In genomic region chr3:85360742-85361387, GRCh38 we compare ENCODE assay signal across 8 cellular contexts.
DNase-seq lines count a peak whose midpoint lies in the region; ATAC-seq and TF ChIP-seq lines count a peak whose summit lies in the region.

No MANE protein-coding gene starts in this region.

- intact Hi-C loops in Calu3 (cut with micrococcal nuclease; ENCODE audit: unreplicated experiment) = loop anchor here (1.0 to 10.0 kb wide), 5 partner anchors 216 to 814 kb away; no protein-coding TSS in a partner anchor

- H3K27me3 Mint-ChIP-seq in Calu3 (ENCODE audit: unreplicated experiment) (no peaks in the 10 kb centered on the region), HFFc6 (ENCODE audit: insufficient read depth) (peaks cover 2% of the 10 kb centered on the region; the same call in 1 of the 2 replicates)

- H3K4me1 ChIP-seq in foreskin keratinocyte = no peaks in the 10 kb centered on the region

- H3K4me3 Mint-ChIP-seq in Calu3 (ENCODE audit: low read depth, unreplicated experiment) (no peak overlapping the region), HFFc6 (no peak overlapping the region)

- no peaks in the 10 kb centered on the region for H3K36me3 Mint-ChIP-seq in Calu3 (ENCODE audit: insufficient read depth, unreplicated experiment)
- no peaks in the 10 kb centered on the region for H3K36me3 Mint-ChIP-seq in HFFc6 (ENCODE audit: low read depth)

- H3K9me3 Mint-ChIP-seq in Calu3 (ENCODE audit: low read depth, unreplicated experiment) (no peaks in the 10 kb centered on the region), HFFc6 (peaks cover 21% of the 10 kb centered on the region)

- peak; percentile 66 for ATAC-seq in GM21360 (IDR thresholded peaks at IDR 0.05; ENCODE audit: unreplicated experiment)
- peak; percentile 85 for ATAC-seq in foreskin keratinocyte

- BruUV-seq in Calu3 (replicated peaks; lab: Mats Ljungman, UMichigan) = no TSS peak

- CTCF ChIA-PET in Calu3 (lab: Charles Lee) = interaction anchor here (0.6 to 1.6 kb wide), 3 partner anchors 9 to 423 kb away, joined by 3 to 7 read pairs (median 4); no protein-coding TSS in a partner anchor

- peak; percentile 70 for DNase-seq in Calu3
- DNase-seq in LoVo (ENCODE audit: low spot score) = peak; percentile 41
- DNase-seq in SIG-M5 (lab: John Stamatoyannopoulos, UW) = peak; percentile 36
- peak; percentile 24 to 49 for DNase-seq in foreskin keratinocyte
- peak; percentile 81 for DNase-seq in putamen (ENCODE audit: low spot score)
- no peak for DNase-seq in CD1c-positive myeloid dendritic cell (ENCODE audit: extremely low spot score)
- no peak for DNase-seq in HFFc6

- no peaks in the 10 kb centered on the region for H3K27me3 ChIP-seq in foreskin keratinocyte

- H3K27ac Mint-ChIP-seq in Calu3 (ENCODE audit: unreplicated experiment) (no peak overlapping the region), HFFc6 (no peak overlapping the region)

- peak; percentile 57 for TF ChIP-seq CTCF in Calu3 (IDR thresholded peaks at IDR 0.05; ENCODE audit: unreplicated experiment)
- peak; percentile 69 for TF ChIP-seq CTCF in foreskin keratinocyte (conservative IDR thresholded peaks at IDR 0.05)
- TF ChIP-seq CTCF in HFFc6 (IDR thresholded peaks at IDR 0.05) = no peak

- H3K4me1 Mint-ChIP-seq in Calu3 (ENCODE audit: low read depth, unreplicated experiment) (peaks cover 10% of the 10 kb centered on the region), HFFc6 (ENCODE audit: low read depth) (no peaks in the 10 kb centered on the region)

- H3K27ac ChIP-seq in foreskin keratinocyte = no peak overlapping the region

Comparison
In these comparisons a context has a peak if more than half of its experiments do, and no peak if none do; other contexts are left out.
1. DNase-seq: peak in Calu3 (single experiment), LoVo (single experiment), SIG-M5 (single experiment), foreskin keratinocyte (2 of 2) and putamen (single experiment); none in CD1c-positive myeloid dendritic cell (single experiment) and HFFc6 (single experiment).